In the genomic region with DNA sequence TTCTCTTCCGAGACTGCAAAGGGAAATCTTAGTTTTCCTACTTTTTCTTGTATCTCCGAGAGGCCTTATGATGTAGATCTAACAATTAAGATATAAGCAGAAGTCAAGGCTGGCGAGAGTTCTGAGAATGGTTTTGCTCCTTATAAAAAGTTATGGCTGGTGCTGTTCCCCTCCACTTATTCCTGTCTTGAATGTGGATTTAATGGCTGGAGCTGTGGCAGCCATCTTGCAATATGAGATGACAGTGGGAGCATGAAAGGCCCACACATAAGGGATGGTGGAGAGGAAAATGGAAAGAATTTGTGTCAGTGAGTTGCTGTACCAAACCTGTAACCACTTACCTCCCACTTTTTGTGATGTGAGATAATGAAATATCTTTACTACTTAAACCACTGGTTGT, we compare ENCODE assay signal across 22 cellular contexts.
"Had no signal": no experiment of that assay in that cellular context is flagged by ENCODE, and none has a peak within 500 bp of the region (broad histone marks: within the 10 kb centered on the region; RNA-seq: fewer than 3 reads in every experiment).

No MANE protein-coding gene starts in this region.

- H3K9me3 ChIP-seq: colonic mucosa, esophagus muscularis mucosa, gastroesophageal sphincter, heart left ventricle, left ventricle myocardium inferior, lower lobe of right lung, mucosa of descending colon had no signal

- H3K4me2 ChIP-seq: hepatocyte had no signal

- ATAC-seq: foreskin keratinocyte, gastroesophageal sphincter, heart left ventricle, left colon, left lobe of liver, lower lobe of right lung, mucosa of descending colon had no signal

- FAIRE-seq: endothelial cell of umbilical vein, frontal cortex had no signal

- H2AFZ ChIP-seq: hepatocyte had no signal

- DNase-seq: colonic mucosa; cortex of kidney; effector memory CD4-positive, alpha-beta T cell; foreskin keratinocyte; heart left ventricle; hypothalamus; immature natural killer cell; islet precursor cell; kidney; kidney glomerular epithelial cell; left colon; left ventricle myocardium inferior; lower lobe of right lung; mesenchymal stem cell; mucosa of descending colon; naive B cell had no signal

- H3K79me2 ChIP-seq: hepatocyte had no signal

- H3K4me1 ChIP-seq: colonic mucosa, esophagus muscularis mucosa, gastroesophageal sphincter, left ventricle myocardium inferior, lower lobe of right lung had no signal

- H3K36me3 ChIP-seq: colonic mucosa, esophagus muscularis mucosa, gastroesophageal sphincter, heart left ventricle, left ventricle myocardium inferior, lower lobe of right lung had no signal

- H3K27ac ChIP-seq: colonic mucosa, esophagus muscularis mucosa, foreskin keratinocyte, gastroesophageal sphincter, heart left ventricle, hepatocyte, left ventricle myocardium inferior, lower lobe of right lung had no signal

- H3K4me3 ChIP-seq: colonic mucosa, esophagus muscularis mucosa, gastroesophageal sphincter, heart left ventricle, hepatocyte, left ventricle myocardium inferior, lower lobe of right lung, mucosa of descending colon had no signal

- H3K27me3 ChIP-seq: colonic mucosa, esophagus muscularis mucosa, foreskin keratinocyte, gastroesophageal sphincter, hepatocyte had no signal
